In genomic region chr2:107248932-107249331, GRCh38 we compare ENCODE assay signal across 26 cellular contexts.
"Had no signal": no experiment of that assay in that cellular context is flagged by ENCODE, and none has a peak within 500 bp of the region (broad histone marks: within the 10 kb centered on the region; RNA-seq: fewer than 3 reads in every experiment).

No MANE protein-coding gene starts in this region.

- H3K27ac Mint-ChIP-seq: natural killer cell; nephron; neural progenitor cell; progenitor cell of endocrine pancreas; stimulated activated naive B cell treated with anti-CD40 and anti-IgM and Interleukin-4, amounts not matched to agents 10 μg/mL and 1 μg/mL and 100 μg/mL, for 72 hours; stimulated activated naive CD8-positive, alpha-beta T cell treated with anti-CD3 and anti-CD28 coated beads, Interleukin-15, Interleukin-2, amounts not matched to agents 100 ng/mL and 50 ng/mL, for 24 hours had no signal

- H2AFZ ChIP-seq: neural progenitor cell, parathyroid adenoma had no signal

- H3K4me2 ChIP-seq: neural progenitor cell had no signal

- H3K4me3 Mint-ChIP-seq: natural killer cell; nephron; neural progenitor cell; stimulated activated naive B cell treated with anti-CD40 and anti-IgM and Interleukin-4, amounts not matched to agents 10 μg/mL and 1 μg/mL and 100 μg/mL, for 72 hours; stimulated activated naive CD8-positive, alpha-beta T cell treated with anti-CD3 and anti-CD28 coated beads, Interleukin-15, Interleukin-2, amounts not matched to agents 100 ng/mL and 50 ng/mL, for 24 hours had no signal

- H3K4me1 Mint-ChIP-seq: natural killer cell; stimulated activated naive B cell treated with anti-CD40 and anti-IgM and Interleukin-4, amounts not matched to agents 10 μg/mL and 1 μg/mL and 100 μg/mL, for 72 hours had no signal

- ATAC-seq: natural killer cell; psoas muscle; right cardiac atrium; right lobe of liver; stimulated activated naive B cell treated with anti-CD40 and anti-IgM and Interleukin-4, amounts not matched to agents 10 μg/mL and 1 μg/mL and 100 μg/mL, for 72 hours had no signal

- H3K79me2 ChIP-seq: parathyroid adenoma had no signal

- H3K36me3 Mint-ChIP-seq: natural killer cell; stimulated activated naive B cell treated with anti-CD40 and anti-IgM and Interleukin-4, amounts not matched to agents 10 μg/mL and 1 μg/mL and 100 μg/mL, for 72 hours had no signal

- H3K4me1 ChIP-seq: parathyroid adenoma, psoas muscle, right lobe of liver, sigmoid colon, stomach, thyroid gland, tibial nerve, upper lobe of left lung, vagina had no signal

- H3K9me3 Mint-ChIP-seq: stimulated activated naive B cell treated with anti-CD40 and anti-IgM and Interleukin-4, amounts not matched to agents 10 μg/mL and 1 μg/mL and 100 μg/mL, for 72 hours; stimulated activated naive CD8-positive, alpha-beta T cell treated with anti-CD3 and anti-CD28 coated beads, Interleukin-15, Interleukin-2, amounts not matched to agents 100 ng/mL and 50 ng/mL, for 24 hours had no signal

- DNase-seq: natural killer cell; occipital lobe; ovary; psoas muscle; right cardiac atrium; right lobe of liver; sigmoid colon; small intestine; stimulated activated CD4-positive, alpha-beta T cell treated with anti-CD3 and anti-CD28 coated beads, Interleukin-15, amount 100 ng/mL, for 24 hours; stimulated activated CD4-positive, alpha-beta T cell treated with anti-CD3 and anti-CD28 coated beads, Interleukin-2, amount 100 ng/mL, for 24 hours; stimulated activated CD4-positive, alpha-beta T cell treated with anti-CD3 and anti-CD28 coated beads, Interleukin-2, amount 100 ng/mL, for 48 hours; stimulated activated CD4-positive, alpha-beta T cell treated with anti-CD3 and anti-CD28 coated beads, Interleukin-4, amount 100 ng/mL, for 24 hours; stimulated activated naive B cell treated with anti-CD40 and anti-IgM and Interleukin-4, amounts not matched to agents 10 μg/mL and 1 μg/mL and 100 μg/mL, for 72 hours; stimulated activated naive CD4-positive, alpha-beta T cell treated with Interleukin-2 at 50 U/mL for 16 hours; stomach; thyroid gland; trophoblast cell; upper lobe of left lung had no signal

- H3K9ac ChIP-seq: neural progenitor cell, parathyroid adenoma had no signal

- H3K27me3 ChIP-seq: neural progenitor cell, ovary, right lobe of liver, sigmoid colon, stomach, thyroid gland, tibial nerve, upper lobe of left lung, vagina had no signal

- H3K4me3 ChIP-seq: neural progenitor cell, ovary, psoas muscle, right lobe of liver, sigmoid colon, stomach, thoracic aorta, thyroid gland, tibial nerve, upper lobe of left lung, vagina had no signal

- H3K27ac ChIP-seq: neural progenitor cell, ovary, parathyroid adenoma, psoas muscle, right lobe of liver, sigmoid colon, stomach, thoracic aorta, thyroid gland, tibial nerve, upper lobe of left lung, vagina had no signal

- H3K36me3 ChIP-seq: neural progenitor cell, ovary, right lobe of liver, sigmoid colon, stomach, thoracic aorta, thyroid gland, tibial nerve, upper lobe of left lung, vagina had no signal
